9 cellular contexts compared by ENCODE assay signal in genomic region chr16:85296859-85297698, GRCh38.
A peak's percentile ranks its signal among the peaks of the same experiment; 100 is the strongest.
DNase-seq lines count a peak whose midpoint lies in the region; ATAC-seq and TF ChIP-seq lines count a peak whose summit lies in the region.
"Had no signal": no experiment of that assay in that cellular context is flagged by ENCODE, and none has a peak within 500 bp of the region (broad histone marks: within the 10 kb centered on the region; RNA-seq: fewer than 3 reads in every experiment).

No MANE protein-coding gene starts in this region.

- CTCF ChIA-PET in activated CD4-positive, alpha-beta T cell treated with anti-CD3 and anti-CD28 coated beads for 36 hours (lab: Charles Lee) = interaction anchor here (0.5 to 2.7 kb wide), 14 partner anchors 10 to 965 kb away, joined by 3 to 14 read pairs (median 4); no protein-coding TSS in a partner anchor

- H3K36me3 Mint-ChIP-seq in activated CD4-positive, alpha-beta T cell treated with anti-CD3 and anti-CD28 coated beads for 36 hours (ENCODE audit: low read depth) = no peaks in the 10 kb centered on the region

- TF ChIP-seq CTCF in thyroid gland (IDR thresholded peaks at IDR 0.05) = peak in 5 of 6 experiments; percentile 39 to 72 (median 45)

- DNase-seq in ELR (ENCODE audit: low read depth) = peak; percentile 63
- peak; percentile 46 for DNase-seq in M059J (ENCODE audit: low read depth)
- peak; percentile 79 for DNase-seq in activated CD4-positive, alpha-beta T cell treated with anti-CD3 and anti-CD28 coated beads for 36 hours
- peak; percentile 46 for DNase-seq in effector CD8-positive, alpha-beta T cell (lab: John Stamatoyannopoulos, UW)
- peak; percentile 58 for DNase-seq in myocyte (ENCODE audit: low read depth)
- peak; percentile 34 to 51 for DNase-seq in thyroid gland

- H3K9me3 ChIP-seq in thyroid gland = no peaks in the 10 kb centered on the region

- no peaks in the 10 kb centered on the region for H3K4me1 Mint-ChIP-seq in activated CD4-positive, alpha-beta T cell treated with anti-CD3 and anti-CD28 coated beads for 36 hours

- H3K27me3 Mint-ChIP-seq in activated CD4-positive, alpha-beta T cell treated with anti-CD3 and anti-CD28 coated beads for 36 hours = no peaks in the 10 kb centered on the region

- intact Hi-C loops in activated CD4-positive, alpha-beta T cell treated with anti-CD3 and anti-CD28 coated beads for 36 hours (cut with DNase I, micrococcal nuclease) = no loop called here
- intact Hi-C loops in thyroid gland (cut with DNase I) = no loop called here

- WGBS in thyroid gland, 2 donors = 65 to 66% methylated on average over 18 of the region's 18 CpGs

- TF ChIP-seq POLR2A in thyroid gland (IDR thresholded peaks at IDR 0.05) = no peak
- TF ChIP-seq POLR2A in GM18505 (IDR thresholded peaks at IDR 0.05; ENCODE audit: borderline replicate concordance, extremely low read depth, insufficient read depth, insufficient read length) = no peak

- no peak overlapping the region for H3K27ac Mint-ChIP-seq in activated CD4-positive, alpha-beta T cell treated with anti-CD3 and anti-CD28 coated beads for 36 hours

- H3K36me3 ChIP-seq in thyroid gland = no peaks in the 10 kb centered on the region

- ATAC-seq in activated CD4-positive, alpha-beta T cell treated with anti-CD3 and anti-CD28 coated beads for 36 hours = peak; percentile 97
- no peak for ATAC-seq in HG02938 (IDR thresholded peaks at IDR 0.05; ENCODE audit: unreplicated experiment)
- ATAC-seq in GM18505 (IDR thresholded peaks at IDR 0.05; ENCODE audit: unreplicated experiment) = no peak

- no peak overlapping the region for H3K27ac ChIP-seq in thyroid gland
- H3K27ac ChIP-seq: SK-N-MC had no signal

- no peaks in the 10 kb centered on the region for H3K9me3 Mint-ChIP-seq in activated CD4-positive, alpha-beta T cell treated with anti-CD3 and anti-CD28 coated beads for 36 hours (ENCODE audit: low read depth)

- H3K4me3 Mint-ChIP-seq in activated CD4-positive, alpha-beta T cell treated with anti-CD3 and anti-CD28 coated beads for 36 hours = no peak overlapping the region

- POLR2A ChIA-PET in activated CD4-positive, alpha-beta T cell treated with anti-CD3 and anti-CD28 coated beads for 36 hours (lab: Charles Lee) = interaction anchor here (0.6 kb wide), 1 partner anchor 80 kb away, joined by 3 read pairs; no protein-coding TSS in a partner anchor

- H3K27me3 ChIP-seq in thyroid gland = no peaks in the 10 kb centered on the region

- no peak overlapping the region for H3K4me3 ChIP-seq in thyroid gland (replicated peaks in 1 of 3)
- H3K4me3 ChIP-seq: SK-N-MC had no signal

- H3K4me1 ChIP-seq in thyroid gland = peaks cover 11 to 15% of the 10 kb centered on the region in 2 donors
